ENCODE assay signal across 13 cellular contexts in genomic region chr5:125348221-125348692, GRCh38.
A peak's percentile ranks its signal among the peaks of the same experiment; 100 is the strongest.
DNase-seq lines count a peak whose midpoint lies in the region; TF ChIP-seq lines count a peak whose summit lies in the region.
"Had no signal": no experiment of that assay in that cellular context is flagged by ENCODE, and none has a peak within 500 bp of the region (broad histone marks: within the 10 kb centered on the region; RNA-seq: fewer than 3 reads in every experiment).

No MANE protein-coding gene starts in this region.

- H3K27ac Mint-ChIP-seq in neural crest cell (ENCODE audit: unreplicated experiment): peak overlapping the region; percentile 93
- no peak overlapping the region for H3K27ac Mint-ChIP-seq in activated naive CD4-positive, alpha-beta T cell treated with anti-CD3 and anti-CD28 coated beads, Interleukin-2, amount 10 ng/mL, durations not matched to agents 7 days and 5 days

- H3K4me3 Mint-ChIP-seq in neural crest cell: peak overlapping the region; percentile 74
- no peak overlapping the region for H3K4me3 Mint-ChIP-seq in activated naive CD4-positive, alpha-beta T cell treated with anti-CD3 and anti-CD28 coated beads, Interleukin-2, amount 10 ng/mL, durations not matched to agents 7 days and 5 days
- H3K4me3 Mint-ChIP-seq: central memory CD8-positive, alpha-beta T cell had no signal

- H3K36me3 Mint-ChIP-seq in neural crest cell (ENCODE audit: low read depth): peaks cover 6% of the 10 kb centered on the region
- no peaks in the 10 kb centered on the region for H3K36me3 Mint-ChIP-seq in activated naive CD4-positive, alpha-beta T cell treated with anti-CD3 and anti-CD28 coated beads, Interleukin-2, amount 10 ng/mL, durations not matched to agents 7 days and 5 days

- no peaks in the 10 kb centered on the region for H3K9me3 Mint-ChIP-seq in neural crest cell
- peaks cover 5% of the 10 kb centered on the region for H3K9me3 Mint-ChIP-seq in activated naive CD4-positive, alpha-beta T cell treated with anti-CD3 and anti-CD28 coated beads, Interleukin-2, amount 10 ng/mL, durations not matched to agents 7 days and 5 days

- no peak for TF ChIP-seq CTCF in fibroblast of the aortic adventitia (IDR thresholded peaks at IDR 0.05; ENCODE audit: insufficient read depth, low read length)
- no peak for TF ChIP-seq CTCF in neural crest cell (conservative IDR thresholded peaks at IDR 0.05)

- CTCF ChIA-PET in activated naive CD4-positive, alpha-beta T cell treated with anti-CD3 and anti-CD28 coated beads, Interleukin-2, amount 10 ng/mL, durations not matched to agents 7 days and 5 days (lab: Charles Lee): no interaction called here

- H3K27me3 Mint-ChIP-seq in neural crest cell (ENCODE audit: low read depth): no peaks in the 10 kb centered on the region
- no peaks in the 10 kb centered on the region for H3K27me3 Mint-ChIP-seq in activated naive CD4-positive, alpha-beta T cell treated with anti-CD3 and anti-CD28 coated beads, Interleukin-2, amount 10 ng/mL, durations not matched to agents 7 days and 5 days
- H3K27me3 Mint-ChIP-seq: central memory CD8-positive, alpha-beta T cell had no signal

- H3K4me3 ChIP-seq in fibroblast of the aortic adventitia (ENCODE audit: low read depth, low read length): no peak overlapping the region
- H3K4me3 ChIP-seq: GM12878, right lobe of liver had no signal

- H3K4me1 Mint-ChIP-seq in neural crest cell: peaks cover 65% of the 10 kb centered on the region
- no peaks in the 10 kb centered on the region for H3K4me1 Mint-ChIP-seq in activated naive CD4-positive, alpha-beta T cell treated with anti-CD3 and anti-CD28 coated beads, Interleukin-2, amount 10 ng/mL, durations not matched to agents 7 days and 5 days
- H3K4me1 Mint-ChIP-seq: central memory CD8-positive, alpha-beta T cell had no signal

- DNase-seq in Ammon's horn (ENCODE audit: low spot score): peak; percentile 71
- peak; percentile 58 for DNase-seq in NCI-H446 treated with DMSO at 0.1 percent for 48 hours (lab: John Stamatoyannopoulos, UW)
- peak; percentile 66 for DNase-seq in fibroblast of the aortic adventitia (ENCODE audit: low read depth)
- DNase-seq in neural crest cell (ENCODE audit: low read depth, low spot score): peak; percentile 50
- DNase-seq in activated naive CD4-positive, alpha-beta T cell treated with anti-CD3 and anti-CD28 coated beads, Interleukin-2, amount 10 ng/mL, durations not matched to agents 7 days and 5 days: no peak
- DNase-seq in NCI-H187 (lab: John Stamatoyannopoulos, UW): no peak
- DNase-seq in NCI-H1417 treated with DMSO at 0.1 percent for 48 hours (lab: John Stamatoyannopoulos, UW): no peak
- DNase-seq in NCI-H526 (lab: John Stamatoyannopoulos, UW): no peak
- DNase-seq: NCI-H146, right lobe of liver, SW 1271 had no signal

Comparison
In these comparisons a context has a peak if more than half of its experiments do, and no peak if none do; other contexts are left out.
1. DNase-seq: peak in Ammon's horn (single experiment), NCI-H446 treated with DMSO at 0.1 percent for 48 hours (single experiment), fibroblast of the aortic adventitia (single experiment) and neural crest cell (single experiment); none in activated naive CD4-positive, alpha-beta T cell treated with anti-CD3 and anti-CD28 coated beads, Interleukin-2, amount 10 ng/mL, durations not matched to agents 7 days and 5 days (single experiment), NCI-H187 (0 of 2), NCI-H1417 treated with DMSO at 0.1 percent for 48 hours (single experiment) and NCI-H526 (0 of 2).